ENCODE assay signal across 25 cellular contexts in genomic region chr6:106255306-106255705, GRCh38.
"Had no signal": no experiment of that assay in that cellular context is flagged by ENCODE, and none has a peak within 500 bp of the region (broad histone marks: within the 10 kb centered on the region; RNA-seq: fewer than 3 reads in every experiment).

No MANE protein-coding gene starts in this region.

- H2AFZ ChIP-seq: hepatocyte had no signal

- H3K27ac ChIP-seq: epithelial cell of prostate, esophagus muscularis mucosa, hepatocyte, left ventricle myocardium inferior, lower lobe of right lung, psoas muscle, skin epidermis, testis, tibial nerve, upper lobe of right lung, vagina had no signal

- H3K4me2 ChIP-seq: hepatocyte had no signal

- H3K9me3 ChIP-seq: esophagus muscularis mucosa, left ventricle myocardium inferior, lower lobe of right lung, psoas muscle, testis, tibial nerve, upper lobe of right lung, vagina had no signal

- H3K27me3 Mint-ChIP-seq: memory B cell; natural killer cell treated with Interleukin-12 subunit alpha and Interleukin-12 subunit beta and Interleukin-15 and Interleukin-18, amount 100 ng/mL, for 72 hours; stimulated activated naive B cell treated with anti-CD40 and anti-IgM and Interleukin-4, amounts not matched to agents 10 μg/mL and 1 μg/mL and 100 μg/mL, for 72 hours; stimulated activated naive CD8-positive, alpha-beta T cell treated with anti-CD3 and anti-CD28 coated beads, Interleukin-15, amount 100 ng/mL, for 72 hours had no signal

- ATAC-seq: left cardiac atrium; lower lobe of right lung; natural killer cell treated with Interleukin-12 subunit alpha and Interleukin-12 subunit beta and Interleukin-15 and Interleukin-18, amount 100 ng/mL, for 72 hours; psoas muscle; sciatic nerve; stimulated activated naive B cell treated with anti-CD40 and anti-IgM and Interleukin-4, amounts not matched to agents 10 μg/mL and 1 μg/mL and 100 μg/mL, for 72 hours; stimulated activated naive CD8-positive, alpha-beta T cell treated with anti-CD3 and anti-CD28 coated beads, Interleukin-15, amount 100 ng/mL, for 72 hours; upper lobe of right lung had no signal

- H3K36me3 ChIP-seq: esophagus muscularis mucosa, left ventricle myocardium inferior, lower lobe of right lung, tibial nerve, upper lobe of right lung, vagina had no signal

- H3K4me3 ChIP-seq: esophagus muscularis mucosa, hepatocyte, left ventricle myocardium inferior, lower lobe of right lung, psoas muscle, skin epidermis, testis, tibial nerve, upper lobe of right lung, vagina had no signal

- H3K4me1 ChIP-seq: lower lobe of right lung, testis, upper lobe of right lung had no signal

- H3K27ac Mint-ChIP-seq: memory B cell; natural killer cell treated with Interleukin-12 subunit alpha and Interleukin-12 subunit beta and Interleukin-15 and Interleukin-18, amount 100 ng/mL, for 72 hours; stimulated activated naive B cell treated with anti-CD40 and anti-IgM and Interleukin-4, amounts not matched to agents 10 μg/mL and 1 μg/mL and 100 μg/mL, for 72 hours had no signal

- H3K4me3 Mint-ChIP-seq: memory B cell; natural killer cell treated with Interleukin-12 subunit alpha and Interleukin-12 subunit beta and Interleukin-15 and Interleukin-18, amount 100 ng/mL, for 72 hours; stimulated activated naive B cell treated with anti-CD40 and anti-IgM and Interleukin-4, amounts not matched to agents 10 μg/mL and 1 μg/mL and 100 μg/mL, for 72 hours; stimulated activated naive CD8-positive, alpha-beta T cell treated with anti-CD3 and anti-CD28 coated beads, Interleukin-15, amount 100 ng/mL, for 72 hours had no signal

- DNase-seq: effector memory CD4-positive, alpha-beta T cell; foreskin melanocyte; head of caudate nucleus; kidney; left cardiac atrium; left ventricle myocardium inferior; lower lobe of right lung; midbrain; psoas muscle; retina; stimulated activated CD4-positive, alpha-beta T cell treated with anti-CD3 and anti-CD28 coated beads, Interleukin-2, amount 100 ng/mL, for 24 hours; stimulated activated CD4-positive, alpha-beta T cell treated with anti-CD3 and anti-CD28 coated beads, Interleukin-4, amount 100 ng/mL, for 4 hours; stimulated activated naive B cell treated with anti-CD40 and anti-IgM and Interleukin-4, amounts not matched to agents 10 μg/mL and 1 μg/mL and 100 μg/mL, for 72 hours; stimulated activated naive CD8-positive, alpha-beta T cell treated with anti-CD3 and anti-CD28 coated beads, Interleukin-15, amount 100 ng/mL, for 72 hours; testis; upper lobe of right lung had no signal

- H3K9me3 Mint-ChIP-seq: memory B cell; natural killer cell treated with Interleukin-12 subunit alpha and Interleukin-12 subunit beta and Interleukin-15 and Interleukin-18, amount 100 ng/mL, for 72 hours; stimulated activated naive CD8-positive, alpha-beta T cell treated with anti-CD3 and anti-CD28 coated beads, Interleukin-15, amount 100 ng/mL, for 72 hours had no signal

- H3K27me3 ChIP-seq: esophagus muscularis mucosa, hepatocyte, testis, tibial nerve, upper lobe of right lung, vagina had no signal

- H3K36me3 Mint-ChIP-seq: natural killer cell treated with Interleukin-12 subunit alpha and Interleukin-12 subunit beta and Interleukin-15 and Interleukin-18, amount 100 ng/mL, for 72 hours had no signal
